ENCODE assay signal across 1 cellular context in genomic region chr5:14143843-14144585, GRCh38.
TF ChIP-seq lines count a peak whose summit lies in the region.

No MANE protein-coding gene starts in this region.

TF ChIP-seq in HepG2, 621 proteins besides CTCF, POLR2A, EP300 and RAD21 (continued from another document and continues in another):
- TF ChIP-seq, protein P1, sequence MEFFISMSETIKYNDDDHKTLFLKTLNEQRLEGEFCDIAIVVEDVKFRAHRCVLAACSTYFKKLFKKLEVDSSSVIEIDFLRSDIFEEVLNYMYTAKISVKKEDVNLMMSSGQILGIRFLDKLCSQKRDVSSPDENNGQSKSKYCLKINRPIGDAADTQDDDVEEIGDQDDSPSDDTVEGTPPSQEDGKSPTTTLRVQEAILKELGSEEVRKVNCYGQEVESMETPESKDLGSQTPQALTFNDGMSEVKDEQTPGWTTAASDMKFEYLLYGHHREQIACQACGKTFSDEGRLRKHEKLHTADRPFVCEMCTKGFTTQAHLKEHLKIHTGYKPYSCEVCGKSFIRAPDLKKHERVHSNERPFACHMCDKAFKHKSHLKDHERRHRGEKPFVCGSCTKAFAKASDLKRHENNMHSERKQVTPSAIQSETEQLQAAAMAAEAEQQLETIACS (CRISPR knock-in tag; IDR thresholded peaks at IDR 0.05): no peak
- TF ChIP-seq FLYWCH1 (CRISPR knock-in tag; IDR thresholded peaks at IDR 0.05) (no peak), ZNF264 (CRISPR knock-in tag; IDR thresholded peaks at IDR 0.05) (no peak), ZNF343 (CRISPR knock-in tag; IDR thresholded peaks at IDR 0.05) (no peak), NFKBIZ (CRISPR knock-in tag; IDR thresholded peaks at IDR 0.05) (no peak), CBX2 (IDR thresholded peaks at IDR 0.05; ENCODE audit: low read depth, low read length) (no peak), CBX2 (CRISPR knock-in tag; IDR thresholded peaks at IDR 0.05; ENCODE audit: low read depth) (peak; percentile 39; the same call in 1 of the 2 replicates), ZNF672 (CRISPR knock-in tag; IDR thresholded peaks at IDR 0.05) (no peak), TOPORS (CRISPR knock-in tag; IDR thresholded peaks at IDR 0.05) (peak; percentile 49; the same call in 1 of the 2 replicates), LBX2 (CRISPR knock-in tag; IDR thresholded peaks at IDR 0.05; ENCODE audit: borderline replicate concordance) (no peak), MXD4 (CRISPR knock-in tag; IDR thresholded peaks at IDR 0.05) (no peak), HOXD1 (CRISPR knock-in tag; IDR thresholded peaks at IDR 0.05) (0 out of 2 replicates have a peak, but pooled peaks have one; percentile 49), HOXA3 (CRISPR knock-in tag; IDR thresholded peaks at IDR 0.05) (no peak), NAIF1 (CRISPR knock-in tag; IDR thresholded peaks at IDR 0.05; ENCODE audit: borderline replicate concordance) (no peak), ZBTB7B (CRISPR knock-in tag; IDR thresholded peaks at IDR 0.05) (peak; percentile 28; the same call in 1 of the 2 replicates), ZNF574 (CRISPR knock-in tag; IDR thresholded peaks at IDR 0.05) (peak; percentile 36; the same call in 1 of the 2 replicates), TBP (CRISPR knock-in tag; IDR thresholded peaks at IDR 0.05) (no peak), CC2D1A (CRISPR knock-in tag; IDR thresholded peaks at IDR 0.05) (no peak), ZNF710 (CRISPR knock-in tag; IDR thresholded peaks at IDR 0.05; ENCODE audit: borderline replicate concordance) (0 out of 2 replicates have a peak, but pooled peaks have one; percentile 26), IKZF5 (CRISPR knock-in tag; IDR thresholded peaks at IDR 0.05) (no peak), ZNF607 (CRISPR knock-in tag; IDR thresholded peaks at IDR 0.05; ENCODE audit: borderline replicate concordance) (no peak), ZNF556 (CRISPR knock-in tag; IDR thresholded peaks at IDR 0.05; ENCODE audit: borderline replicate concordance) (no peak), ATF6 (CRISPR knock-in tag; conservative IDR thresholded peaks at IDR 0.05) (no peak), YEATS2 (CRISPR knock-in tag; IDR thresholded peaks at IDR 0.05; ENCODE audit: borderline replicate concordance) (no peak), ZKSCAN5 (CRISPR knock-in tag; IDR thresholded peaks at IDR 0.05) (no peak), UBTF (CRISPR knock-in tag; IDR thresholded peaks at IDR 0.05) (peak; percentile 86; the same call in 1 of the 2 replicates), SCMH1 (CRISPR knock-in tag; IDR thresholded peaks at IDR 0.05; ENCODE audit: borderline replicate concordance) (no peak), ZBTB38 (CRISPR knock-in tag; IDR thresholded peaks at IDR 0.05) (no peak), RXRB (CRISPR knock-in tag; IDR thresholded peaks at IDR 0.05; ENCODE audit: borderline replicate concordance) (no peak), RFXANK (CRISPR knock-in tag; IDR thresholded peaks at IDR 0.05) (no peak), GATA4 (IDR thresholded peaks at IDR 0.05; ENCODE audit: borderline replicate concordance, low read depth) (no peak), RBAK (CRISPR knock-in tag; IDR thresholded peaks at IDR 0.05) (no peak), NR2F1 (CRISPR knock-in tag; IDR thresholded peaks at IDR 0.05) (no peak), NFE2L2 (IDR thresholded peaks at IDR 0.05; ENCODE audit: low read length) (no peak), SIX4 (CRISPR knock-in tag; IDR thresholded peaks at IDR 0.05) (no peak), SMYD3 (CRISPR knock-in tag; IDR thresholded peaks at IDR 0.05) (no peak), ATAD3A (CRISPR knock-in tag; IDR thresholded peaks at IDR 0.05) (no peak), HNF4A (CRISPR knock-in tag; IDR thresholded peaks at IDR 0.05) (peak; percentile 61), ZNF292 (CRISPR knock-in tag; IDR thresholded peaks at IDR 0.05; ENCODE audit: borderline replicate concordance, low read depth) (no peak), REXO4 (CRISPR knock-in tag; IDR thresholded peaks at IDR 0.05; ENCODE audit: borderline replicate concordance) (no peak), ZNF644 (CRISPR knock-in tag; IDR thresholded peaks at IDR 0.05; ENCODE audit: low read depth) (no peak), NRL (CRISPR knock-in tag; IDR thresholded peaks at IDR 0.05; ENCODE audit: borderline replicate concordance) (no peak), POGZ (CRISPR knock-in tag; IDR thresholded peaks at IDR 0.05) (no peak), CCAR2 (optimal IDR thresholded peaks at IDR 0.05; ENCODE audit: low read depth, low read length) (no peak), ZNF629 (CRISPR knock-in tag; conservative IDR thresholded peaks at IDR 0.05) (peak; percentile 94), GABPB1 (CRISPR knock-in tag; IDR thresholded peaks at IDR 0.05) (peak; percentile 29; the same call in 1 of the 2 replicates)
- TF ChIP-seq, protein P2, sequence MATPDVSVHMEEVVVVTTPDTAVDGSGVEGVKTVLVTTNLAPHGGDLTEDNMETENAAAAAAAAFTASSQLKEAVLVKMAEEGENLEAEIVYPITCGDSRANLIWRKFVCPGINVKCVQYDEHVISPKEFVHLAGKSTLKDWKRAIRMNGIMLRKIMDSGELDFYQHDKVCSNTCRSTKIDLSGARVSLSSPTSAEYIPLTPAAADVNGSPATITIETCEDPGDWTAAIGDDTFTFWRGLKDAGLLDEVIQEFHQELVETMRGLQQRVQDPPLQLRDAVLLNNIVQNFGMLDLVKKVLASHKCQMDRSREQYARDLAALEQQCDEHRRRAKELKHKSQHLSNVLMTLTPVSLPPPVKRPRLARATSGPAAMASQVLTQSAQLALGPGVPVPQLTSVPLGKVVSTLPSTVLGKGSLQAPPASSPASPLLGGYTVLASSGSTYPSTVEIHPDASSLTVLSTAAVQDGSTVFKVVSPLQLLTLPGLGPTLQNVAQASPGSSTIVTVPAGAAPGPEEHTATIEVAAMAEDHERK (CRISPR knock-in tag; IDR thresholded peaks at IDR 0.05; ENCODE audit: low read depth): no peak
- TF ChIP-seq, protein P3, sequence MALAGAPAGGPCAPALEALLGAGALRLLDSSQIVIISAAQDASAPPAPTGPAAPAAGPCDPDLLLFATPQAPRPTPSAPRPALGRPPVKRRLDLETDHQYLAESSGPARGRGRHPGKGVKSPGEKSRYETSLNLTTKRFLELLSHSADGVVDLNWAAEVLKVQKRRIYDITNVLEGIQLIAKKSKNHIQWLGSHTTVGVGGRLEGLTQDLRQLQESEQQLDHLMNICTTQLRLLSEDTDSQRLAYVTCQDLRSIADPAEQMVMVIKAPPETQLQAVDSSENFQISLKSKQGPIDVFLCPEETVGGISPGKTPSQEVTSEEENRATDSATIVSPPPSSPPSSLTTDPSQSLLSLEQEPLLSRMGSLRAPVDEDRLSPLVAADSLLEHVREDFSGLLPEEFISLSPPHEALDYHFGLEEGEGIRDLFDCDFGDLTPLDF (CRISPR knock-in tag; IDR thresholded peaks at IDR 0.05): no peak
- TF ChIP-seq, protein P4, sequence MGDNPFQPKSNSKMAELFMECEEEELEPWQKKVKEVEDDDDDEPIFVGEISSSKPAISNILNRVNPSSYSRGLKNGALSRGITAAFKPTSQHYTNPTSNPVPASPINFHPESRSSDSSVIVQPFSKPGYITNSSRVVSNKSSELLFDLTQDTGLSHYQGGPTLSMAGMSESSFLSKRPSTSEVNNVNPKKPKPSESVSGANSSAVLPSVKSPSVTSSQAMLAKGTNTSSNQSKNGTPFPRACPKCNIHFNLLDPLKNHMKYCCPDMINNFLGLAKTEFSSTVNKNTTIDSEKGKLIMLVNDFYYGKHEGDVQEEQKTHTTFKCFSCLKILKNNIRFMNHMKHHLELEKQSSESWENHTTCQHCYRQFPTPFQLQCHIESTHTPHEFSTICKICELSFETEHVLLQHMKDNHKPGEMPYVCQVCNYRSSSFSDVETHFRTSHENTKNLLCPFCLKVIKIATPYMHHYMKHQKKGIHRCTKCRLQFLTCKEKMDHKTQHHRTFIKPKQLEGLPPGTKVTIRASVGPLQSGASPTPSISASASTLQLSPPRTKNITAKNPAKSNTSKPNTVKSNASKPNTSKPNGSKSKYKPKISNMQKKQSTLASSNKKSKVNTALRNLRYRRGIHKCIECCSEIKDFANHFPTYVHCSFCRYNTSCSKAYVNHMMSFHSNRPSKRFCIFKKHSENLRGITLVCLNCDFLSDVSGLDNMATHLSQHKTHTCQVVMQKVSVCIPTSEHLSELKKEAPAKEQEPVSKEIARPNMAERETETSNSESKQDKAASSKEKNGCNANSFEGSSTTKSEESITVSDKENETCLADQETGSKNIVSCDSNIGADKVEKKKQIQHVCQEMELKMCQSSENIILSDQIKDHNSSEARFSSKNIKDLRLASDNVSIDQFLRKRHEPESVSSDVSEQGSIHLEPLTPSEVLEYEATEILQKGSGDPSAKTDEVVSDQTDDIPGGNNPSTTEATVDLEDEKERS (CRISPR knock-in tag; IDR thresholded peaks at IDR 0.05): no peak
